Comparison of ENCODE assay signal across 39 cellular contexts in the genomic region with DNA sequence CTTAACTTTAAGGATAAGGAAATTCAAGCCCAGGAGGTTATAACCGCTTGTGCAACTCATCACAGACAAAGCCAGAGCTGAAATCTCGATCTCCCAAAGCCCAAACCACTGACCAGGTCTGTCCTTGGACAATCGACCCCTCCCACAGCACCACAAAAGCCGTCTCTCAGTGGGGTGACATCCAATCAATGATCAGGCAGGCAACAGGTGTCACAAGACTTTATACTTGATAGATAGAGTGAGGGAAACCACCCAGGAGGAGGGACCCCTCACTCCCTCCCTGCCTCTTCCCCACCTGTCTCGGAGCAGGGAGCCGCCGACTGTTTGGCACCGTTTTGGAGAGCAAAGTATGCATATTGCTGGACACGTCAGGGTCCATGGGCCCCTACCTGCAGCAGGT. TPM values are rescaled to one million over a fixed set of nuclear protein-coding genes. Genes with fewer than 3 reads are reported as not detected.
"Had no signal": no experiment of that assay in that cellular context is flagged by ENCODE, and none has a peak within 500 bp of the region (broad histone marks: within the 10 kb centered on the region; RNA-seq: fewer than 3 reads in every experiment).

No MANE protein-coding gene starts in this region.

- H3K9me3 Mint-ChIP-seq: activated B cell treated with CpG ODN at 0.5 μM for 24 hours; activated CD4-positive, alpha-beta memory T cell treated with anti-CD3 and anti-CD28 coated beads for 36 hours; activated CD4-positive, alpha-beta T cell treated with anti-CD3 and anti-CD28 coated beads, Interleukin-2, amount 10 ng/mL, durations not matched to agents 24 days and 14 days; activated CD8-positive, alpha-beta T cell treated with anti-CD3 and anti-CD28 coated beads for 36 hours; activated naive CD4-positive, alpha-beta T cell treated with anti-CD3 and anti-CD28 coated beads for 36 hours; activated naive CD4-positive, alpha-beta T cell treated with anti-CD3 and anti-CD28 coated beads, Interleukin-2, amount 50 U/mL, for 72 hours; activated naive CD8-positive, alpha-beta T cell treated with anti-CD3 and anti-CD28 coated beads for 36 hours; activated T-cell treated with anti-CD3 and anti-CD28 coated beads, Interleukin-2, amount 50 U/mL, for 4 hours; activated T-cell treated with anti-CD3 and anti-CD28 coated beads, Interleukin-2, amount 50 U/mL, for 72 hours; activated T-helper 1 cell treated with anti-CD3 and anti-CD28 coated beads, Interleukin-12 subunit alpha, Interleukin-12 subunit beta, Interleukin-2, Interleukin-4 antibody, amounts not matched to agents 30 ng/mL and 10 ng/mL and 1 ng/mL, durations not matched to agents 14 hours and 24 hours and 36 hours; activated T-helper 17 cell treated with anti-CD3 and anti-CD28 coated beads, Interleukin-2, amount 50 U/mL, for 72 hours; T-helper 1 cell treated with Interleukin-12 subunit alpha and Interleukin-12 subunit beta and Interleukin-4 antibody, amounts not matched to agents 30 μg/mL and 1 μg/mL, for 36 hours; T-helper 2 cell treated with Interferon-gamma antibody and Interleukin-4, amounts not matched to agents 5 μg/mL and 100 μg/mL, for 36 hours had no signal

- H3K27me3 ChIP-seq: adrenal gland, body of pancreas, brain microvascular endothelial cell, breast epithelium had no signal

- H3K4me1 ChIP-seq: adrenal gland, body of pancreas, breast epithelium had no signal

- FAIRE-seq: astrocyte, TTC549 had no signal

- H3K36me3 Mint-ChIP-seq: activated CD4-positive, alpha-beta memory T cell treated with anti-CD3 and anti-CD28 coated beads for 36 hours; activated naive CD4-positive, alpha-beta T cell treated with anti-CD3 and anti-CD28 coated beads, Interleukin-2, amount 50 U/mL, for 72 hours; activated naive CD8-positive, alpha-beta T cell treated with anti-CD3 and anti-CD28 coated beads for 36 hours had no signal

- H3K27ac Mint-ChIP-seq: activated B cell treated with CpG ODN at 0.5 μM for 24 hours; activated CD4-positive, alpha-beta memory T cell treated with anti-CD3 and anti-CD28 coated beads for 36 hours; activated CD4-positive, alpha-beta T cell treated with anti-CD3 and anti-CD28 coated beads, Interleukin-2, amount 10 ng/mL, durations not matched to agents 24 days and 14 days; activated CD8-positive, alpha-beta T cell treated with anti-CD3 and anti-CD28 coated beads for 36 hours; activated naive CD4-positive, alpha-beta T cell treated with anti-CD3 and anti-CD28 coated beads for 36 hours; activated naive CD4-positive, alpha-beta T cell treated with anti-CD3 and anti-CD28 coated beads, Interleukin-2, amount 50 U/mL, for 72 hours; activated naive CD8-positive, alpha-beta T cell treated with anti-CD3 and anti-CD28 coated beads for 36 hours; activated T-cell treated with anti-CD3 and anti-CD28 coated beads, Interleukin-2, amount 50 U/mL, for 72 hours; activated T-helper 1 cell treated with anti-CD3 and anti-CD28 coated beads, Interleukin-12 subunit alpha, Interleukin-12 subunit beta, Interleukin-2, Interleukin-4 antibody, amounts not matched to agents 30 ng/mL and 10 ng/mL and 1 ng/mL, durations not matched to agents 14 hours and 24 hours and 36 hours; activated T-helper 17 cell treated with anti-CD3 and anti-CD28 coated beads, Interleukin-2, amount 50 U/mL, for 72 hours; T-helper 1 cell treated with Interleukin-12 subunit alpha and Interleukin-12 subunit beta and Interleukin-4 antibody, amounts not matched to agents 30 μg/mL and 1 μg/mL, for 36 hours; T-helper 2 cell treated with Interferon-gamma antibody and Interleukin-4, amounts not matched to agents 5 μg/mL and 100 μg/mL, for 36 hours had no signal

- H3K9me3 ChIP-seq: adrenal gland, body of pancreas, breast epithelium had no signal

- H3K27me3 Mint-ChIP-seq: activated B cell treated with CpG ODN at 0.5 μM for 24 hours; activated CD4-positive, alpha-beta memory T cell treated with anti-CD3 and anti-CD28 coated beads for 36 hours; activated naive CD8-positive, alpha-beta T cell treated with anti-CD3 and anti-CD28 coated beads for 36 hours; activated T-helper 17 cell treated with anti-CD3 and anti-CD28 coated beads, Interleukin-2, amount 50 U/mL, for 72 hours had no signal

- H3K4me1 Mint-ChIP-seq: activated B cell treated with CpG ODN at 0.5 μM for 24 hours; activated CD4-positive, alpha-beta T cell treated with anti-CD3 and anti-CD28 coated beads, Interleukin-2, amount 10 ng/mL, durations not matched to agents 24 days and 14 days; activated naive CD8-positive, alpha-beta T cell treated with anti-CD3 and anti-CD28 coated beads for 36 hours; activated T-helper 17 cell treated with anti-CD3 and anti-CD28 coated beads, Interleukin-2, amount 50 U/mL, for 72 hours had no signal

- ATAC-seq: activated CD8-positive, alpha-beta T cell treated with anti-CD3 and anti-CD28 coated beads for 36 hours; activated naive CD4-positive, alpha-beta T cell treated with anti-CD3 and anti-CD28 coated beads, Interleukin-2, amount 50 U/mL, for 72 hours; activated T-cell treated with anti-CD3 and anti-CD28 coated beads, Interleukin-2, amount 50 U/mL, for 4 hours; activated T-cell treated with anti-CD3 and anti-CD28 coated beads, Interleukin-2, amount 50 U/mL, for 72 hours; activated T-helper 17 cell treated with anti-CD3 and anti-CD28 coated beads, Interleukin-2, amount 50 U/mL, for 72 hours; body of pancreas had no signal

- H3K27ac ChIP-seq: adrenal gland, body of pancreas, brain microvascular endothelial cell, breast epithelium, VCaP had no signal

- H3K36me3 ChIP-seq: adrenal gland, brain microvascular endothelial cell, breast epithelium had no signal

- H3K4me3 ChIP-seq: adrenal gland, body of pancreas, breast epithelium had no signal

- H3K4me3 Mint-ChIP-seq: activated B cell treated with CpG ODN at 0.5 μM for 24 hours; activated CD4-positive, alpha-beta memory T cell treated with anti-CD3 and anti-CD28 coated beads for 36 hours; activated CD4-positive, alpha-beta T cell treated with anti-CD3 and anti-CD28 coated beads, Interleukin-2, amount 10 ng/mL, durations not matched to agents 24 days and 14 days; activated CD8-positive, alpha-beta T cell treated with anti-CD3 and anti-CD28 coated beads for 36 hours; activated naive CD4-positive, alpha-beta T cell treated with anti-CD3 and anti-CD28 coated beads for 36 hours; activated naive CD8-positive, alpha-beta T cell treated with anti-CD3 and anti-CD28 coated beads for 36 hours; activated T-cell treated with anti-CD3 and anti-CD28 coated beads, Interleukin-2, amount 50 U/mL, for 4 hours; activated T-cell treated with anti-CD3 and anti-CD28 coated beads, Interleukin-2, amount 50 U/mL, for 72 hours; activated T-helper 1 cell treated with anti-CD3 and anti-CD28 coated beads, Interleukin-12 subunit alpha, Interleukin-12 subunit beta, Interleukin-2, Interleukin-4 antibody, amounts not matched to agents 30 ng/mL and 10 ng/mL and 1 ng/mL, durations not matched to agents 14 hours and 24 hours and 36 hours; activated T-helper 17 cell treated with anti-CD3 and anti-CD28 coated beads, Interleukin-2, amount 50 U/mL, for 72 hours; T-helper 1 cell treated with Interleukin-12 subunit alpha and Interleukin-12 subunit beta and Interleukin-4 antibody, amounts not matched to agents 30 μg/mL and 1 μg/mL, for 36 hours; T-helper 2 cell treated with Interferon-gamma antibody and Interleukin-4, amounts not matched to agents 5 μg/mL and 100 μg/mL, for 36 hours had no signal

- DNase-seq: activated B cell treated with CpG ODN at 0.5 μM for 24 hours; activated CD4-positive, alpha-beta memory T cell treated with anti-CD3 and anti-CD28 coated beads for 36 hours; activated CD4-positive, alpha-beta T cell treated with anti-CD3 and anti-CD28 coated beads for 4 hours; activated CD4-positive, alpha-beta T cell treated with anti-CD3 and anti-CD28 coated beads, Interleukin-2, amount 10 ng/mL, durations not matched to agents 24 days and 14 days; activated CD4-positive, alpha-beta T cell treated with anti-CD3 and anti-CD28 coated beads, Interleukin-2, amount 50 U/mL, for 1 hour; activated CD4-positive, alpha-beta T cell treated with anti-CD3 and anti-CD28 coated beads, Interleukin-2, amount 50 U/mL, for 4 hours; activated CD4-positive, CD25-positive, alpha-beta regulatory T cell treated with anti-CD3 and anti-CD28 coated beads, Interleukin-2, amount 50 U/mL, for 72 hours; activated CD8-positive, alpha-beta memory T cell treated with anti-CD3 and anti-CD28 coated beads, Interleukin-2, amount 50 U/mL, for 4 hours; activated CD8-positive, alpha-beta T cell treated with anti-CD3 and anti-CD28 coated beads for 36 hours; activated effector memory CD4-positive, alpha-beta T cell treated with anti-CD3 and anti-CD28 coated beads, Interleukin-2, amount 50 U/mL, for 16 hours; activated gamma-delta T cell treated with Interleukin-2 at 50 U/mL for 16 hours; activated naive CD4-positive, alpha-beta T cell; activated naive CD4-positive, alpha-beta T cell treated with anti-CD3 and anti-CD28 coated beads for 36 hours; activated naive CD4-positive, alpha-beta T cell treated with anti-CD3 and anti-CD28 coated beads, Interleukin-2, amount 50 U/mL, for 16 hours; activated naive CD8-positive, alpha-beta T cell treated with anti-CD3 and anti-CD28 coated beads for 36 hours; activated T-cell treated with anti-CD3 and anti-CD28 coated beads for 4 hours; activated T-cell treated with anti-CD3 and anti-CD28 coated beads, Interleukin-2, amount 50 U/mL, for 1 hour; activated T-cell treated with anti-CD3 and anti-CD28 coated beads, Interleukin-2, amount 50 U/mL, for 4 hours; activated T-cell treated with anti-CD3 and anti-CD28 coated beads, Interleukin-2, amount 50 U/mL, for 72 hours; adrenal gland; amniotic stem cell; aorta; body of pancreas; brain microvascular endothelial cell; central memory CD4-positive, alpha-beta T cell; T-helper 2 cell; T-helper 9 cell had no signal

RNA-seq across cellular contexts. Expression of gene SDR42E2, which starts 14.5 kb away (rescaled TPM):
- total RNA-seq: activated CD8-positive, alpha-beta memory T cell treated with anti-CD3 and anti-CD28 coated beads for 36 hours; activated naive CD8-positive, alpha-beta T cell treated with anti-CD3 and anti-CD28 coated beads for 36 hours; activated T-cell treated with anti-CD3 and anti-CD28 coated beads, Interleukin-2, amount 50 U/mL, for 4 hours; activated T-helper 1 cell treated with anti-CD3 and anti-CD28 coated beads, Interleukin-12 subunit alpha, Interleukin-12 subunit beta, Interleukin-2, Interleukin-4 antibody, amounts not matched to agents 30 ng/mL and 10 ng/mL and 1 ng/mL, durations not matched to agents 14 hours and 24 hours and 36 hours; activated T-helper 17 cell treated with anti-CD3 and anti-CD28 coated beads, Interleukin-2, amount 50 U/mL, for 72 hours; adrenal gland; aorta; astrocyte; cardiac septum; cerebellum had no signal

RNA-seq across cellular contexts. Expression of gene VWA3A, which starts 55.5 kb away (rescaled TPM):
- total RNA-seq: activated CD4-positive, alpha-beta T cell treated with anti-CD3 and anti-CD28 coated beads, Interleukin-2, amount 10 ng/mL, durations not matched to agents 24 days and 14 days; activated CD8-positive, alpha-beta T cell treated with anti-CD3 and anti-CD28 coated beads for 36 hours; activated naive CD4-positive, alpha-beta T cell treated with anti-CD3 and anti-CD28 coated beads for 36 hours; activated T-helper 17 cell treated with anti-CD3 and anti-CD28 coated beads, Interleukin-2, amount 50 U/mL, for 72 hours; astrocyte; cardiac septum had no signal
